ENCODE assay signal across 30 cellular contexts in the genomic region with DNA sequence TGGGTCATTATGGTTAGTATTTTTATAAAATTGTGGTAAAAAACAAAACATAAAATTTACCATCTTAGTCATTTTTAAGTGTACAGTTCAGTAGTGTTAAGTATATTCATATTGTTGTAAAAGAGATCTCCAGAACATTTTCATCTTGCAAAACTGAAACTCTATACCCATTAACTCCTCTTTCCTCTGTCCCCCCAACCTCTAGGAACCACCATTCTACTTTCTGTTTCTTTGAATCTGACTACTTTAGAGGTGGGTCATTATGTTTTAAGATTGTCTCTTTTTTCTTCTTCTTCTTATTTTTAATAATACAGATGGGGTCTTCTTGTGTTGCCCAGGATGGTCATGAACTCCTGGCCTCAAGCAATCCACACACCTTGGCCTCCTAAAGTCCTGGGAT.
"Had no signal": no experiment of that assay in that cellular context is flagged by ENCODE, and none has a peak within 500 bp of the region (broad histone marks: within the 10 kb centered on the region; RNA-seq: fewer than 3 reads in every experiment).

No MANE protein-coding gene starts in this region.

- H3K27me3 ChIP-seq: SJCRH30 had no signal

- FAIRE-seq: bronchial epithelial cell had no signal

- H3K4me3 ChIP-seq: SJCRH30, SK-N-MC had no signal

- DNase-seq: activated CD4-positive, alpha-beta memory T cell treated with anti-CD3 and anti-CD28 coated beads, Interleukin-2, amount 10 ng/mL, durations not matched to agents 7 days and 5 days; activated CD4-positive, alpha-beta T cell treated with anti-CD3 and anti-CD28 coated beads for 1 hour; activated CD4-positive, alpha-beta T cell treated with anti-CD3 and anti-CD28 coated beads for 48 hours; activated CD4-positive, CD25-positive, alpha-beta regulatory T cell; activated CD8-positive, alpha-beta memory T cell treated with anti-CD3 and anti-CD28 coated beads for 24 hours; activated CD8-positive, alpha-beta memory T cell treated with anti-CD3 and anti-CD28 coated beads, Interleukin-2, amount 10 ng/mL, durations not matched to agents 7 days and 5 days; activated CD8-positive, alpha-beta memory T cell treated with anti-CD3 and anti-CD28 coated beads, Interleukin-2, amount 50 U/mL, for 48 hours; activated effector memory CD4-positive, alpha-beta T cell treated with Interleukin-2 at 50 U/mL for 16 hours; activated naive CD4-positive, alpha-beta T cell treated with anti-CD3 and anti-CD28 coated beads, Interleukin-2, amount 10 ng/mL, durations not matched to agents 7 days and 5 days; activated naive CD8-positive, alpha-beta T cell treated with anti-CD3 and anti-CD28 coated beads, Interleukin-2, amount 50 U/mL, for 24 hours; activated T-cell treated with anti-CD3 and anti-CD28 coated beads, Interleukin-2, amount 50 U/mL, for 48 hours; anterior cingulate cortex; caudate nucleus; NCI-H1092 treated with DMSO at 0.1 percent for 48 hours; NCI-H1417; NCI-H146; NCI-H187; NCI-H2029 treated with DMSO at 0.1 percent for 48 hours; NCI-H2171 treated with DMSO at 0.1 percent for 48 hours; NCI-H2227 treated with DMSO at 0.1 percent for 48 hours; NCI-H446; NCI-H510A treated with DMSO at 0.1 percent for 48 hours; NCI-H526 treated with DMSO at 0.1 percent for 48 hours; SHP77; SJCRH30; T1000; WERI-Rb-1 had no signal

- ATAC-seq: activated CD8-positive, alpha-beta memory T cell treated with anti-CD3 and anti-CD28 coated beads, Interleukin-2, amount 10 ng/mL, durations not matched to agents 7 days and 5 days; activated naive CD8-positive, alpha-beta T cell treated with anti-CD3 and anti-CD28 coated beads, Interleukin-2, amount 50 U/mL, for 24 hours; Panc1 had no signal

- H3K27ac ChIP-seq: SJCRH30, SK-N-MC, WERI-Rb-1 had no signal

- H3K4me1 ChIP-seq: SJCRH30 had no signal

- H3K9me3 ChIP-seq: SJCRH30 had no signal

- H3K36me3 ChIP-seq: SJCRH30, WERI-Rb-1 had no signal
